ENCODE assay signal across 16 cellular contexts in the genomic region with DNA sequence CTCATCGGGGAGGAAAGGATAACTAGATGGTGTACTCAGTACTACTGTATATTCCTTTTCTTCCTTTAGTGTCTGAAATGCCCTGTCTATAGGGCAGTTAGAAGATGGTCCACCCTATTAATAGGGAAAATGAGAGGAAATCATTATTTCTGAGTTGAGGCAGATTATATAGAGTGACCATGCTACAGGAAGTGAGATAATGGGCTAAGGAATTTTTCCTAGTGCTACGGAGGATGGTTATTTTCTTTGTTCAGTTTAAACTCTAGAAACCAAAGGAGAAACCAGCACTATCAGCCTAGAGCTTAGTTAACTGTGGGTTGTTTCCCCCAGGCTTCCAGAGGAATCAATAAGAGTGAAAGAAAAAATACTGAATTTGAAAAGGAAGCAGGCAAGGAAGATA. TPM values are rescaled to one million over a fixed set of nuclear protein-coding genes. Genes with fewer than 3 reads are reported as not detected.
DNase-seq lines count a peak whose midpoint lies in the region; ATAC-seq and TF ChIP-seq lines count a peak whose summit lies in the region.
"Had no signal": no experiment of that assay in that cellular context is flagged by ENCODE, and none has a peak within 500 bp of the region (broad histone marks: within the 10 kb centered on the region; RNA-seq: fewer than 3 reads in every experiment).

No MANE protein-coding gene starts in this region.

- H3K79me2 ChIP-seq in ACC112 (ENCODE audit: control insufficient read depth, insufficient read depth, low read length, unreplicated experiment) (no peaks in the 10 kb centered on the region), HCT116 (ENCODE audit: insufficient read depth, low read length) (no peaks in the 10 kb centered on the region)

- RAD21 ChIA-PET in HCT116 (lab: Charles Lee; ENCODE audit: low non-redundant PET in 1 of 2, low total read pairs in 2 of 2, uncharacterized antibody in 2 of 2, unreplicated experiment in 2 of 2), result no interaction called here

- no peaks in the 10 kb centered on the region for H3K9me3 ChIP-seq in HCT116 (ENCODE audit: control insufficient read depth in 1 of 2, insufficient read depth in 1 of 2, low read depth in 1 of 2, low read length in 2 of 2)
- H3K9me3 ChIP-seq in colonic mucosa, result no peaks in the 10 kb centered on the region
- H3K9me3 ChIP-seq: BLaER1 treated with 17β-estradiol and CSF1 and Interleukin-3, amounts not matched to agents 10 nM and 100 nM; Peyer's patch had no signal

- no peaks in the 10 kb centered on the region for H3K9me2 ChIP-seq in HCT116 (ENCODE audit: insufficient read depth)

- in situ Hi-C loops in brain microvascular endothelial cell (cut with HindIII; ENCODE audit: low pct_ligation_motif_present, low sequenced_read_pairs), result no loop called here

- TF ChIP-seq RAD21 in HCT116 (IDR thresholded peaks at IDR 0.05; ENCODE audit: low read depth), result no peak

- POLR2A ChIA-PET in HCT116 (lab: Charles Lee), result interaction anchor here (0.6 kb wide), 1 partner anchor 30 kb away, joined by 3 read pairs; no protein-coding TSS in a partner anchor

- no peak for TF ChIP-seq CTCF in HCT116 (IDR thresholded peaks at IDR 0.05 in 2 of 3, conservative IDR thresholded peaks at IDR 0.05 in 1 of 3; ENCODE audit: borderline replicate concordance in 1 of 3, insufficient read depth in 1 of 3, low read depth in 2 of 3, low read length in 2 of 3)
- no peak for TF ChIP-seq CTCF in brain microvascular endothelial cell (IDR thresholded peaks at IDR 0.05; ENCODE audit: low read depth, low read length, missing control alignments)
- TF ChIP-seq CTCF in colonic mucosa (IDR thresholded peaks at IDR 0.05), result no peak

- no peak for TF ChIP-seq POLR2A in HCT116 (IDR thresholded peaks at IDR 0.05; ENCODE audit: borderline replicate concordance, extremely low read depth, insufficient read depth, insufficient read length)

- peak overlapping the region; percentile 94 for H3K27ac ChIP-seq in ACC112 (ENCODE audit: low read depth, low read length)
- no peak overlapping the region for H3K27ac ChIP-seq in HCT116 (ENCODE audit: low read depth, low read length)
- peak overlapping the region; percentile 31 for H3K27ac ChIP-seq in brain microvascular endothelial cell
- H3K27ac ChIP-seq in colonic mucosa, result no peak overlapping the region
- H3K27ac ChIP-seq: BLaER1 treated with 17β-estradiol and CSF1 and Interleukin-3, amounts not matched to agents 10 nM and 100 nM; Peyer's patch had no signal

- no TSS peak for BruUV-seq in HCT116 (replicated peaks; lab: Mats Ljungman, UMichigan)

- H3K9ac ChIP-seq in HCT116 (ENCODE audit: low read length) (no peak overlapping the region), colonic mucosa (ENCODE audit: low read depth in 2 of 2, low read length in 2 of 2) (no peak overlapping the region)
- H3K9ac ChIP-seq: BLaER1 treated with 17β-estradiol and CSF1 and Interleukin-3, amounts not matched to agents 10 nM and 100 nM had no signal

- H3K27me3 ChIP-seq in ACC112 (ENCODE audit: insufficient read depth, low read length) (no peaks in the 10 kb centered on the region), HCT116 (ENCODE audit: insufficient read depth, low read length) (no peaks in the 10 kb centered on the region), brain microvascular endothelial cell (replicated peaks) (no peaks in the 10 kb centered on the region), colonic mucosa (no peaks in the 10 kb centered on the region)
- H3K27me3 ChIP-seq: BLaER1 treated with 17β-estradiol and CSF1 and Interleukin-3, amounts not matched to agents 10 nM and 100 nM; Peyer's patch had no signal

- ATAC-seq in HCT116 (no peak), GM21717 (IDR thresholded peaks at IDR 0.05; ENCODE audit: unreplicated experiment) (no peak)
- ATAC-seq: K562 had no signal

- H3K36me3 ChIP-seq in ACC112 (ENCODE audit: insufficient read depth, low read length) (no peaks in the 10 kb centered on the region), HCT116 (ENCODE audit: control insufficient read depth in 1 of 2, insufficient read depth in 2 of 2, low read length in 2 of 2) (no peaks in the 10 kb centered on the region), brain microvascular endothelial cell (replicated peaks) (no peaks in the 10 kb centered on the region), colonic mucosa (no peaks in the 10 kb centered on the region)
- H3K36me3 ChIP-seq: BLaER1 treated with 17β-estradiol and CSF1 and Interleukin-3, amounts not matched to agents 10 nM and 100 nM; Peyer's patch had no signal

- intact Hi-C loops in HCT116 (cut with micrococcal nuclease), result no loop called here
- intact Hi-C loops in colonic mucosa (cut with DNase I), result no loop called here

- no peaks in the 10 kb centered on the region for H4K20me1 ChIP-seq in HCT116 (ENCODE audit: insufficient read depth)
- H4K20me1 ChIP-seq: BLaER1 treated with 17β-estradiol and CSF1 and Interleukin-3, amounts not matched to agents 10 nM and 100 nM had no signal

- CTCF ChIA-PET in HCT116 (lab: Charles Lee), result no interaction called here

- no peak overlapping the region for H3K4me2 ChIP-seq in HCT116 (ENCODE audit: low read length)
- H3K4me2 ChIP-seq: BLaER1 treated with 17β-estradiol and CSF1 and Interleukin-3, amounts not matched to agents 10 nM and 100 nM had no signal

- DNase-seq in HCT116 (ENCODE audit: low read depth, low spot score), result no peak
- no peak for DNase-seq in brain microvascular endothelial cell
- DNase-seq in kidney tubule cell (ENCODE audit: low spot score), result peak; percentile 25
- DNase-seq in COLO668 (lab: John Stamatoyannopoulos, UW; ENCODE audit: unreplicated experiment), result no peak
- DNase-seq in NCI-H345 (lab: John Stamatoyannopoulos, UW), result no peak
- DNase-seq in colonic mucosa, result no peak
- DNase-seq: NCI-H1092 treated with DMSO at 0.1 percent for 48 hours, NCI-H187, NCI-H446 treated with DMSO at 0.1 percent for 48 hours, NCI-H774, Peyer's patch, Right ventricle myocardium superior had no signal

- H3K4me1 ChIP-seq in ACC112 (ENCODE audit: control insufficient read depth, insufficient read depth, low read length, unreplicated experiment) (peaks cover 23% of the 10 kb centered on the region), HCT116 (ENCODE audit: control insufficient read depth in 1 of 2, insufficient read depth in 2 of 2, low read length in 2 of 2) (peaks cover 7 to 39% of the 10 kb centered on the region in 2 experiments), colonic mucosa (no peaks in the 10 kb centered on the region)

- H2AFZ ChIP-seq in ACC112 (ENCODE audit: low read length, unreplicated experiment), result peak overlapping the region; percentile 19
- peak overlapping the region; percentile 10 for H2AFZ ChIP-seq in HCT116 (ENCODE audit: low read depth, low read length, poor library complexity, severe bottlenecking)

- peak overlapping the region; percentile 7; the same call in 1 of the 2 replicates for H3K4me3 ChIP-seq in ACC112 (ENCODE audit: low read depth, low read length)
- no peak overlapping the region for H3K4me3 ChIP-seq in HCT116 (replicated peaks in 1 of 2; ENCODE audit: low read depth in 1 of 2, low read length in 2 of 2)
- H3K4me3 ChIP-seq in brain microvascular endothelial cell (ENCODE audit: low read depth, low read length), result no peak overlapping the region
- no peak overlapping the region for H3K4me3 ChIP-seq in colonic mucosa
- H3K4me3 ChIP-seq: BLaER1 treated with 17β-estradiol and CSF1 and Interleukin-3, amounts not matched to agents 10 nM and 100 nM; K562; Peyer's patch had no signal

TF ChIP-seq in HCT116, 20 proteins besides CTCF, POLR2A, EP300 and RAD21:
- TF ChIP-seq EZH2 (IDR thresholded peaks at IDR 0.05), result no peak
TF ChIP-seq in HCT116: peak in this region for 0.

RNA-seq across cellular contexts. Expression of gene TSBP1, which starts 0.5 kb away (rescaled TPM):
- total RNA-seq in HCT116 (2021; ENCODE audit: unreplicated experiment), result not detected
- not detected in 2 replicates for polyA plus RNA-seq in HCT116 (2012)
- total RNA-seq in colonic mucosa, result not detected
- total RNA-seq: K562, Peyer's patch, Right ventricle myocardium superior had no signal
- polyA plus RNA-seq: K562 had no signal

RNA-seq across cellular contexts. Expression of gene BTNL2, which starts 35.8 kb away (rescaled TPM):
- not detected for total RNA-seq in HCT116 (2021; ENCODE audit: unreplicated experiment)
- polyA plus RNA-seq in HCT116 (2012), result 0.13 TPM in 1 of 2 replicates, not detected in the other
- total RNA-seq in colonic mucosa, result not detected
- total RNA-seq: K562, Right ventricle myocardium superior had no signal
- polyA plus RNA-seq: K562 had no signal

Comparison
In these comparisons a context has a peak if more than half of its experiments do, and no peak if none do; other contexts are left out.
1. H3K27ac ChIP-seq: peak in ACC112 (single experiment) and brain microvascular endothelial cell (single experiment); none in HCT116 (single experiment) and colonic mucosa (single experiment).